In genomic region chr2:433216-433615, GRCh38 we compare ENCODE assay signal across 17 cellular contexts.
DNase-seq lines count a peak whose midpoint lies in the region; ATAC-seq and TF ChIP-seq lines count a peak whose summit lies in the region.
"Had no signal": no experiment of that assay in that cellular context is flagged by ENCODE, and none has a peak within 500 bp of the region (broad histone marks: within the 10 kb centered on the region; RNA-seq: fewer than 3 reads in every experiment).

No MANE protein-coding gene starts in this region.

- H3K9ac ChIP-seq in colonic mucosa (ENCODE audit: low read depth in 2 of 2, low read length in 2 of 2), result no peak overlapping the region
- H3K9ac ChIP-seq: GM23248 had no signal

- no peak for TF ChIP-seq POLR2A in esophagus muscularis mucosa (IDR thresholded peaks at IDR 0.05; ENCODE audit: low read depth)

- peaks cover 37% of the 10 kb centered on the region for H3K4me1 Mint-ChIP-seq in activated CD4-positive, alpha-beta T cell treated with anti-CD3 and anti-CD28 coated beads, Interleukin-2, amount 10 ng/mL, durations not matched to agents 24 days and 14 days

- peaks cover 5% of the 10 kb centered on the region for H3K27me3 Mint-ChIP-seq in activated CD4-positive, alpha-beta T cell treated with anti-CD3 and anti-CD28 coated beads, Interleukin-2, amount 10 ng/mL, durations not matched to agents 24 days and 14 days
- H3K27me3 Mint-ChIP-seq: CD4-positive, alpha-beta memory T cell had no signal

- H3K36me3 ChIP-seq in colonic mucosa (no peaks in the 10 kb centered on the region), esophagus muscularis mucosa (no peaks in the 10 kb centered on the region)
- H3K36me3 ChIP-seq: HAP-1 had no signal

- no peak overlapping the region for H3K27ac Mint-ChIP-seq in activated CD4-positive, alpha-beta T cell treated with anti-CD3 and anti-CD28 coated beads, Interleukin-2, amount 10 ng/mL, durations not matched to agents 24 days and 14 days
- H3K27ac Mint-ChIP-seq: HFFc6 had no signal

- H3K36me3 Mint-ChIP-seq in activated CD4-positive, alpha-beta T cell treated with anti-CD3 and anti-CD28 coated beads, Interleukin-2, amount 10 ng/mL, durations not matched to agents 24 days and 14 days (ENCODE audit: low read depth), result no peaks in the 10 kb centered on the region
- H3K36me3 Mint-ChIP-seq: CD4-positive, alpha-beta memory T cell had no signal

- TF ChIP-seq EP300 in esophagus muscularis mucosa (IDR thresholded peaks at IDR 0.05), result no peak

- no peaks in the 10 kb centered on the region for H3K4me1 ChIP-seq in colonic mucosa
- no peaks in the 10 kb centered on the region for H3K4me1 ChIP-seq in esophagus muscularis mucosa
- H3K4me1 ChIP-seq: Caco-2, HAP-1 had no signal

- peak; percentile 51 for DNase-seq in activated CD4-positive, alpha-beta T cell treated with anti-CD3 and anti-CD28 coated beads, Interleukin-2, amount 10 ng/mL, durations not matched to agents 24 days and 14 days
- no peak for DNase-seq in activated CD4-positive, alpha-beta T cell treated with anti-CD3 and anti-CD28 coated beads for 48 hours
- peak; percentile 11 for DNase-seq in colonic mucosa
- DNase-seq in esophagus muscularis mucosa (ENCODE audit: extremely low spot score), result peak; percentile 88
- peak; percentile 44 for DNase-seq in posterior vena cava (ENCODE audit: low spot score)
- no peak for DNase-seq in AML-193 (lab: John Stamatoyannopoulos, UW)
- DNase-seq: C1 segment of cervical spinal cord; Caco-2; CD4-positive, alpha-beta memory T cell; DMS153; DND-41; GM23248; HFFc6 had no signal

- H3K4me3 Mint-ChIP-seq in activated CD4-positive, alpha-beta T cell treated with anti-CD3 and anti-CD28 coated beads, Interleukin-2, amount 10 ng/mL, durations not matched to agents 24 days and 14 days, result no peak overlapping the region
- H3K4me3 Mint-ChIP-seq: CD4-positive, alpha-beta memory T cell; HFFc6 had no signal

- TF ChIP-seq CTCF in colonic mucosa (IDR thresholded peaks at IDR 0.05) (no peak), esophagus muscularis mucosa (IDR thresholded peaks at IDR 0.05) (no peak)

- H3K4me3 ChIP-seq in colonic mucosa, result no peak overlapping the region
- no peak overlapping the region for H3K4me3 ChIP-seq in esophagus muscularis mucosa
- H3K4me3 ChIP-seq: GM23248, HAP-1 had no signal

- ATAC-seq in GM18502 (IDR thresholded peaks at IDR 0.05; ENCODE audit: poor library complexity, unreplicated experiment) (no peak), GM18867 (IDR thresholded peaks at IDR 0.05; ENCODE audit: unreplicated experiment) (no peak)

- H3K27ac ChIP-seq in colonic mucosa (no peak overlapping the region), esophagus muscularis mucosa (replicated peaks in 1 of 4) (no peak overlapping the region)
- H3K27ac ChIP-seq: 22Rv1, GM23248 had no signal

- H3K9me3 Mint-ChIP-seq in activated CD4-positive, alpha-beta T cell treated with anti-CD3 and anti-CD28 coated beads, Interleukin-2, amount 10 ng/mL, durations not matched to agents 24 days and 14 days, result peaks cover 5% of the 10 kb centered on the region
- H3K9me3 Mint-ChIP-seq: CD4-positive, alpha-beta memory T cell had no signal

- intact Hi-C loops in activated CD4-positive, alpha-beta T cell treated with anti-CD3 and anti-CD28 coated beads, Interleukin-2, amount 10 ng/mL, durations not matched to agents 24 days and 14 days (cut with micrococcal nuclease), result loop anchor here (5.0 kb wide), 1 partner anchor 41 kb away; no protein-coding TSS in a partner anchor
- intact Hi-C loops in colonic mucosa (cut with DNase I), result no loop called here
- intact Hi-C loops in esophagus muscularis mucosa (cut with DNase I), result no loop called here
- intact Hi-C loops in posterior vena cava (cut with DNase I), result no loop called here

- 81% methylated on average over 4 of the region's 4 CpGs for WGBS in esophagus muscularis mucosa

- H3K9me3 ChIP-seq in colonic mucosa, result no peaks in the 10 kb centered on the region
- no peaks in the 10 kb centered on the region for H3K9me3 ChIP-seq in esophagus muscularis mucosa
- H3K9me3 ChIP-seq: Caco-2, HAP-1 had no signal

- H3K27me3 ChIP-seq in colonic mucosa, result no peaks in the 10 kb centered on the region
- H3K27me3 ChIP-seq in esophagus muscularis mucosa, result peaks cover 0 to 23% (median 0%) of the 10 kb centered on the region in 4 donors

Comparison
In these comparisons a context has a peak if more than half of its experiments do, and no peak if none do; other contexts are left out.
1. DNase-seq: peak in activated CD4-positive, alpha-beta T cell treated with anti-CD3 and anti-CD28 coated beads, Interleukin-2, amount 10 ng/mL, durations not matched to agents 24 days and 14 days (single experiment), colonic mucosa (single experiment), esophagus muscularis mucosa (single experiment) and posterior vena cava (single experiment); none in activated CD4-positive, alpha-beta T cell treated with anti-CD3 and anti-CD28 coated beads for 48 hours (single experiment) and AML-193 (0 of 2).